ENCODE assay signal across 2 cellular contexts in genomic region chr6:18395177-18395850, GRCh38.
TF ChIP-seq lines count a peak whose summit lies in the region.

No MANE protein-coding gene starts in this region.

TF ChIP-seq in GM23338, 12 proteins besides CTCF, POLR2A, EP300 and RAD21:
- TF ChIP-seq ZNF331 (CRISPR knock-in tag; IDR thresholded peaks at IDR 0.05; ENCODE audit: low read depth), result no peak
- TF ChIP-seq STAT1 (IDR thresholded peaks at IDR 0.05; ENCODE audit: unreplicated experiment), result no peak
- no peak for TF ChIP-seq EZH2phosphoT487 (IDR thresholded peaks at IDR 0.05; ENCODE audit: unreplicated experiment)
- TF ChIP-seq ZNF114 (CRISPR knock-in tag; IDR thresholded peaks at IDR 0.05), result no peak
- peak; percentile 54; the same call in 1 of the 2 replicates for TF ChIP-seq NANOG (IDR thresholded peaks at IDR 0.05; ENCODE audit: borderline replicate concordance)
- TF ChIP-seq EZH2 (IDR thresholded peaks at IDR 0.05; ENCODE audit: low read depth, unreplicated experiment), result no peak
- no peak for TF ChIP-seq ETS1 (IDR thresholded peaks at IDR 0.05)
- TF ChIP-seq POLR2AphosphoS5 (IDR thresholded peaks at IDR 0.05; ENCODE audit: low read depth), result no peak
- peak; percentile 86 for TF ChIP-seq ZNF462 (CRISPR knock-in tag; IDR thresholded peaks at IDR 0.05)
- no peak for TF ChIP-seq JUNB (IDR thresholded peaks at IDR 0.05; ENCODE audit: unreplicated experiment)
- no peak for TF ChIP-seq REST (IDR thresholded peaks at IDR 0.05; ENCODE audit: unreplicated experiment)
- TF ChIP-seq CREB1 (CRISPR knock-in tag; IDR thresholded peaks at IDR 0.05; ENCODE audit: low read depth), result peak; percentile 36; the same call in 1 of the 2 replicates

TF ChIP-seq in endothelial cell of umbilical vein, 7 proteins besides CTCF, POLR2A, EP300 and RAD21:
- TF ChIP-seq MYC (IDR thresholded peaks at IDR 0.05; ENCODE audit: low read depth, low read length) (no peak), MAX (IDR thresholded peaks at IDR 0.05; ENCODE audit: insufficient read depth, insufficient read length) (no peak), GATA2 (IDR thresholded peaks at IDR 0.05; ENCODE audit: insufficient read depth, insufficient read length, low read depth, low read length) (no peak), EZH2 (IDR thresholded peaks at IDR 0.05; ENCODE audit: borderline replicate concordance, low read depth, low read length, severe bottlenecking) (no peak), POLR2AphosphoS5 (IDR thresholded peaks at IDR 0.05; ENCODE audit: insufficient read depth, low read depth, low read length) (no peak), JUN (IDR thresholded peaks at IDR 0.05; ENCODE audit: borderline replicate concordance, insufficient read depth, insufficient read length, low read depth) (no peak), FOS (IDR thresholded peaks at IDR 0.05; ENCODE audit: borderline replicate concordance, insufficient read depth, low read length) (no peak)
